ENCODE assay signal across 9 cellular contexts in the genomic region with DNA sequence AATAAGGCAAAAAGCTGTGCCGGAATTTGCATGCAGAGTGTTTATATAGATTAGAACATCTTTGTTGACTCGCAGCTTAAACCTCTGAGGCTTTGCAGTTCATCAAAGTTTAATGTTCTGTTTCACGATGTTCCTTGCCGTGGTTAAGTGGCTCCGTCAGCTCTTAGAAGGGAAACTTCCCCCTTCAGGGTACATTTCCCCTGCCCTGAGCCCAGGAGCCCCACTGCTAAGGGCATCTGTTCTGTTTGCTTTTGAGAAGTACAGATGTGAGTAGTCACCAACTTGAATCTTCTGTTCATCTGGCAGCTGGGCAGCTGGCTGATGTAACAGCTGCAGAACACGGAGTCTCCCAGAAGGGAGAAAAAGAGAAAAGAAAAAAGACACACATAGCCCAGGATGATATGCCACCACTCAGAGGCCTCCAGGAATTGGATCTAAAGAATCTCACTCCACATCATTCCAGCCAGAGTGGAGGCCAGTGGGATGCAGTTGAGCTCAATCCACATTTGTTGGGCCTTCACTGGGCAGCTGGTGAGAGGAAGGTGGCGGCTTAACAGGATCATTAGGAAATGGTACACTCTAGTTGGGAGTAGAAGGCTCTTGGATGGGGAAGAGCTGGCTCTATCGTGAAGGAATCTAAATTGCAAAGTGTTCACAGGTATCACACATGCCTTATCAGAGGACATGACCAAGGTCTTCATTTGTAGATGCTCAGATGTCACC.
DNase-seq lines count a peak whose midpoint lies in the region; ATAC-seq and TF ChIP-seq lines count a peak whose summit lies in the region.
"Had no signal": no experiment of that assay in that cellular context is flagged by ENCODE, and none has a peak within 500 bp of the region (broad histone marks: within the 10 kb centered on the region; RNA-seq: fewer than 3 reads in every experiment).

No MANE protein-coding gene starts in this region.

- H3K36me3 Mint-ChIP-seq in activated CD4-positive, alpha-beta T cell treated with anti-CD3 and anti-CD28 coated beads for 36 hours (ENCODE audit: low read depth), result no peaks in the 10 kb centered on the region

- H3K4me1 ChIP-seq in smooth muscle cell (ENCODE audit: low read depth), result peaks cover 21% of the 10 kb centered on the region

- no peak overlapping the region for H3K4me3 ChIP-seq in fibroblast of the aortic adventitia (ENCODE audit: low read depth, low read length)
- H3K4me3 ChIP-seq in smooth muscle cell, result no peak overlapping the region

- H3K27me3 Mint-ChIP-seq in activated CD4-positive, alpha-beta T cell treated with anti-CD3 and anti-CD28 coated beads for 36 hours, result peaks cover 6% of the 10 kb centered on the region

- H3K9me3 ChIP-seq in smooth muscle cell (replicated peaks; ENCODE audit: low read depth), result no peaks in the 10 kb centered on the region

- peak overlapping the region; percentile 70 for H3K4me2 ChIP-seq in smooth muscle cell

- H3K9me3 Mint-ChIP-seq in activated CD4-positive, alpha-beta T cell treated with anti-CD3 and anti-CD28 coated beads for 36 hours (ENCODE audit: low read depth), result no peaks in the 10 kb centered on the region

- peak overlapping the region; percentile 79 for H2AFZ ChIP-seq in smooth muscle cell (ENCODE audit: low read depth)

- H3K4me1 Mint-ChIP-seq in activated CD4-positive, alpha-beta T cell treated with anti-CD3 and anti-CD28 coated beads for 36 hours, result peaks cover 27% of the 10 kb centered on the region

- H3K36me3 ChIP-seq in smooth muscle cell (ENCODE audit: low read depth), result no peaks in the 10 kb centered on the region

- H3K4me3 Mint-ChIP-seq in activated CD4-positive, alpha-beta T cell treated with anti-CD3 and anti-CD28 coated beads for 36 hours, result no peak overlapping the region

- 33% methylated on average over 8 of the region's 8 CpGs for WGBS in smooth muscle cell (ENCODE audit: low lambda C conversion rate)

- H3K9ac ChIP-seq in smooth muscle cell (ENCODE audit: low read depth), result peak overlapping the region; percentile 2

- peak overlapping the region; percentile 79 for H3K27ac ChIP-seq in smooth muscle cell (ENCODE audit: low read depth)

- no peaks in the 10 kb centered on the region for H4K20me1 ChIP-seq in smooth muscle cell (ENCODE audit: low read depth)

- intact Hi-C loops in activated CD4-positive, alpha-beta T cell treated with anti-CD3 and anti-CD28 coated beads for 36 hours (cut with DNase I, micrococcal nuclease), result no loop called here

- H3K27me3 ChIP-seq in smooth muscle cell (ENCODE audit: low read depth), result no peaks in the 10 kb centered on the region

- peaks cover 15% of the 10 kb centered on the region for H3F3A ChIP-seq in smooth muscle cell (ENCODE audit: low read depth)

- H3K79me2 ChIP-seq in smooth muscle cell (ENCODE audit: low read depth), result no peaks in the 10 kb centered on the region

- CTCF ChIA-PET in activated CD4-positive, alpha-beta T cell treated with anti-CD3 and anti-CD28 coated beads for 36 hours (lab: Charles Lee), result interaction anchor here (0.9 to 1.4 kb wide), 4 partner anchors 13 to 86 kb away, joined by 3 to 4 read pairs (median 3); no protein-coding TSS in a partner anchor

- ATAC-seq in activated CD4-positive, alpha-beta T cell treated with anti-CD3 and anti-CD28 coated beads for 36 hours, result peak; percentile 17
- ATAC-seq in HG03469 (IDR thresholded peaks at IDR 0.05; ENCODE audit: unreplicated experiment), result no peak
- ATAC-seq: Panc1 had no signal

- H3K27ac Mint-ChIP-seq in activated CD4-positive, alpha-beta T cell treated with anti-CD3 and anti-CD28 coated beads for 36 hours, result no peak overlapping the region

- DNase-seq in activated CD4-positive, alpha-beta T cell treated with anti-CD3 and anti-CD28 coated beads for 36 hours, result no peak
- no peak for DNase-seq in activated CD4-positive, alpha-beta T cell treated with anti-CD3 and anti-CD28 coated beads, Interleukin-2, amount 50 U/mL, for 4 hours
- DNase-seq in MV-4-11 (lab: John Stamatoyannopoulos, UW), result peak; percentile 96
- DNase-seq in fibroblast of the aortic adventitia (ENCODE audit: low read depth), result peak; percentile 61
- DNase-seq in smooth muscle cell (lab: John Stamatoyannopoulos, UW; ENCODE audit: unreplicated experiment), result peak; percentile 12
- no peak for DNase-seq in NCI-H2107 treated with DMSO at 0.1 percent for 48 hours (lab: John Stamatoyannopoulos, UW; ENCODE audit: unreplicated experiment)
- DNase-seq in T1000 (lab: John Stamatoyannopoulos, UW), result no peak

- TF ChIP-seq CTCF in fibroblast of the aortic adventitia (IDR thresholded peaks at IDR 0.05; ENCODE audit: insufficient read depth, low read length), result no peak
- TF ChIP-seq CTCF in smooth muscle cell (IDR thresholded peaks at IDR 0.05; ENCODE audit: borderline replicate concordance, insufficient read depth, poor library complexity, severe bottlenecking), result no peak

- POLR2A ChIA-PET in activated CD4-positive, alpha-beta T cell treated with anti-CD3 and anti-CD28 coated beads for 36 hours (lab: Charles Lee), result interaction anchor here (0.6 kb wide), 1 partner anchor 37 kb away, joined by 3 read pairs; no protein-coding TSS in a partner anchor

Comparison
In these comparisons a context has a peak if more than half of its experiments do, and no peak if none do; other contexts are left out.
1. DNase-seq: peak in MV-4-11 (single experiment), fibroblast of the aortic adventitia (single experiment) and smooth muscle cell (single experiment); none in activated CD4-positive, alpha-beta T cell treated with anti-CD3 and anti-CD28 coated beads for 36 hours (single experiment), activated CD4-positive, alpha-beta T cell treated with anti-CD3 and anti-CD28 coated beads, Interleukin-2, amount 50 U/mL, for 4 hours (0 of 2), NCI-H2107 treated with DMSO at 0.1 percent for 48 hours (single experiment) and T1000 (single experiment).